In the genomic region with DNA sequence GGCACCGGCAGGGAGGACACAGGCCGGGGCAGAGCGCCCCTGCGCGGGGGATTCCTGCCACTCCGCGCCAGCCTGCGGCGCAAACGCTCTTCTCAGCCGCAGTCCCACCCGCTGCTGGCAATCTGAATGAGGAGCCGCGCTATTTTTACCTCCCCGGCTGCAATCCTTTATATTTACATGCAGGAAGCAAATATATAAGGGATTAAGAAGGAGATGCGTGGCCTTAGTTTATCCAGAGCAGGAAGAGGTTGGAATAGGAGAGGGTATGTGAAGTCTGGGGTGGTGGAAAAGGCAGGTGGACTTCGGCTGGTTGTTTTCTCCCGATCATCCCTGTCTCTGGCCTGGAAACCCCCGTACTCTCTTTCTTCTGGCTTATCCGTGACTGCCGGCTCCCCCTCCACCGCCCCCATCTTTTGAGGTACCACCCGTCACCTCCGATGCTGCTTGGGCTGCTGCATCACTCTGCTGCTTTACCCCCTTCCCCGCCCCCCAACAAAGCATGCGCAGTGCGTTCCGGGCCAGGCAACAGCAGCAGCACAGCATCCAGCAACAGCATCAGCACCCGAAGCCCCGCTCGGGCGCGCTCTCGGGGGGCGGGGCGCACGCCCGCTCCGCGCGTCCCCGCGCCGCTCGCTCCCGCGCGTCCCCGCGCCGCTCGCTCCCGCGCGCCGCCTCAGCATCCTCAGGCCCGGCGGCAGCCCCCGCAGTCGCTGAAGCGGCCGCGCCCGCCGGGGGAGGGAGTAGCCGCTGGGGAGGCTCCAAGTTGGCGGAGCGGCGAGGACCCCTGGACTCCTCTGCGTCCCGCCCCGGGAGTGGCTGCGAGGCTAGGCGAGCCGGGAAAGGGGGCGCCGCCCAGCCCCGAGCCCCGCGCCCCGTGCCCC, we compare ENCODE assay signal across 8 cellular contexts. TPM values are rescaled to one million over a fixed set of nuclear protein-coding genes. Genes with fewer than 3 reads are reported as not detected.
DNase-seq lines count a peak whose midpoint lies in the region; ATAC-seq and TF ChIP-seq lines count a peak whose summit lies in the region.

Gene ADAM23, plus strand, starts transcription at position 679 of the 881 bp plus-strand sequence. CDS start 335 bp downstream, outside the sequence.

- H3K27ac Mint-ChIP-seq in CD4-positive, alpha-beta memory T cell: peak within 1 kb of the TSS in 5 of 7 donors; percentile 37 to 87 (median 76)
- peak within 1 kb of the TSS; percentile 21 for H3K27ac Mint-ChIP-seq in T-helper 17 cell
- no peak within 1 kb of the TSS for H3K27ac Mint-ChIP-seq in MCF 10A (ENCODE audit: low read depth, unreplicated experiment)

- DNase-seq in CD4-positive, alpha-beta memory T cell: peak; percentile 47 to 79 (median 54)
- DNase-seq in KBM-7 (peak; percentile 6), T-helper 17 cell (peak; percentile 18 to 46 (median 40)), MCF 10A (ENCODE audit: unreplicated experiment) (no peak), skeletal muscle cell (ENCODE audit: low read depth) (no peak), ureter (ENCODE audit: low spot score) (no peak)

- peaks cover 40 to 50% of the 10 kb centered on the region in 2 donors for H3K27me3 Mint-ChIP-seq in CD4-positive, alpha-beta memory T cell
- H3K27me3 Mint-ChIP-seq in T-helper 17 cell (peaks cover 56% of the 10 kb centered on the region), MCF 10A (ENCODE audit: insufficient read depth, unreplicated experiment) (peaks cover 50% of the 10 kb centered on the region)

- H3K9me3 Mint-ChIP-seq in CD4-positive, alpha-beta memory T cell: no peaks in the 10 kb centered on the region
- H3K9me3 Mint-ChIP-seq in MCF 10A (ENCODE audit: unreplicated experiment): no peaks in the 10 kb centered on the region

- in situ Hi-C loops in KBM-7 (cut with MboI; ENCODE audit: low pct_unique_long_range_greater_than_20kb, low sequenced_read_pairs): no loop called here

- peak within 1 kb of the TSS in 1 of 2 donors; percentile 36 for H3K4me3 ChIP-seq in CD4-positive, alpha-beta memory T cell (ENCODE audit: low read length in 2 of 2)
- H3K4me3 ChIP-seq in iPS-15b (ENCODE audit: low read depth, low read length): peak within 1 kb of the TSS; percentile 82
- peak within 1 kb of the TSS; percentile 66 for H3K4me3 ChIP-seq in skeletal muscle cell (ENCODE audit: low read depth, low read length)

- peaks cover 9 to 28% (median 15%) of the 10 kb centered on the region in 4 donors for H3K4me1 Mint-ChIP-seq in CD4-positive, alpha-beta memory T cell
- H3K4me1 Mint-ChIP-seq in T-helper 17 cell: peaks cover 15% of the 10 kb centered on the region
- peaks cover 7% of the 10 kb centered on the region for H3K4me1 Mint-ChIP-seq in MCF 10A (ENCODE audit: insufficient read depth, unreplicated experiment)

- ATAC-seq in GM19438 (IDR thresholded peaks at IDR 0.05; ENCODE audit: low read depth, unreplicated experiment) (peak; percentile 37), T-helper 17 cell (peak; percentile 83)

- no peak within 1 kb of the TSS for H3K27ac ChIP-seq in CD4-positive, alpha-beta memory T cell (ENCODE audit: low read depth, low read length)

- no TSS peak for BruUV-seq in MCF 10A (replicated peaks; lab: Mats Ljungman, UMichigan)

- CTCF ChIA-PET in CD4-positive, alpha-beta memory T cell (lab: Charles Lee; ENCODE audit: partially characterized antibody): no interaction called here
- CTCF ChIA-PET in MCF 10A (lab: Yijun Ruan, JAX): no interaction called here

- no peaks in the 10 kb centered on the region for H3K36me3 ChIP-seq in CD4-positive, alpha-beta memory T cell (ENCODE audit: insufficient read depth, low read length)
- H3K36me3 ChIP-seq in iPS-15b (ENCODE audit: control insufficient read depth, insufficient read depth, low read length): no peaks in the 10 kb centered on the region

- H3K9me3 ChIP-seq in CD4-positive, alpha-beta memory T cell (ENCODE audit: control insufficient read depth in 1 of 2, low read length in 2 of 2): no peaks in the 10 kb centered on the region
- no peaks in the 10 kb centered on the region for H3K9me3 ChIP-seq in T-helper 17 cell (ENCODE audit: control insufficient read depth, low read length, poor library complexity, severe bottlenecking)
- H3K9me3 ChIP-seq in iPS-15b (ENCODE audit: control insufficient read depth, insufficient read depth, low read length): no peaks in the 10 kb centered on the region

- intact Hi-C loops in CD4-positive, alpha-beta memory T cell (cut with micrococcal nuclease): loop anchor here (2.0 to 10.0 kb wide), 2 partner anchors 88 to 278 kb away; no protein-coding TSS in a partner anchor
- intact Hi-C loops in MCF 10A (cut with micrococcal nuclease): loop anchor here (10.0 kb wide), 1 partner anchor 278 kb away; no protein-coding TSS in a partner anchor

- no peak for TF ChIP-seq CTCF in MCF 10A (IDR thresholded peaks at IDR 0.05; ENCODE audit: unreplicated experiment)

- H3K9ac ChIP-seq in iPS-15b (ENCODE audit: low read depth, low read length): peak within 1 kb of the TSS; percentile 39

- H3K4me3 Mint-ChIP-seq in CD4-positive, alpha-beta memory T cell: peak within 1 kb of the TSS; percentile 76 to 93 (median 88)
- H3K4me3 Mint-ChIP-seq in T-helper 17 cell (peak within 1 kb of the TSS; percentile 93), MCF 10A (ENCODE audit: unreplicated experiment) (peak within 1 kb of the TSS; percentile 66)

- POLR2A ChIA-PET in CD4-positive, alpha-beta memory T cell (lab: Charles Lee; ENCODE audit: partially characterized antibody): interaction anchor here (1.5 kb wide), 1 partner anchor 100 kb away, joined by 3 read pairs; no protein-coding TSS in a partner anchor
- POLR2A ChIA-PET in MCF 10A (lab: Yijun Ruan, JAX): no interaction called here

- no peaks in the 10 kb centered on the region for H3K36me3 Mint-ChIP-seq in CD4-positive, alpha-beta memory T cell
- H3K36me3 Mint-ChIP-seq in T-helper 17 cell (ENCODE audit: low read depth) (peaks cover 4% of the 10 kb centered on the region), MCF 10A (ENCODE audit: insufficient read depth, unreplicated experiment) (no peaks in the 10 kb centered on the region)

- H3K27me3 ChIP-seq in CD4-positive, alpha-beta memory T cell (ENCODE audit: insufficient read depth, low read length): peaks cover 10% of the 10 kb centered on the region
- peaks cover 35% of the 10 kb centered on the region for H3K27me3 ChIP-seq in iPS-15b (ENCODE audit: control insufficient read depth, insufficient read depth, low read length)

- H3K4me1 ChIP-seq in CD4-positive, alpha-beta memory T cell (ENCODE audit: insufficient read depth, low read length): peaks cover 13% of the 10 kb centered on the region
- peaks cover 11% of the 10 kb centered on the region for H3K4me1 ChIP-seq in iPS-15b (ENCODE audit: control insufficient read depth, insufficient read depth, low read length)

RNA-seq across cellular contexts. Expression of gene ADAM23, which starts in this region (rescaled TPM):
- 10 to 100 TPM; 28.1 to 31.3 TPM for total RNA-seq in CD4-positive, alpha-beta memory T cell
- polyA plus RNA-seq in CD4-positive, alpha-beta memory T cell: 1 to 10 TPM; 2.9 to 8.8 TPM
- total RNA-seq in T-helper 17 cell (10 to 100 TPM; 16.4 to 29.6 TPM), MCF 10A (2022) (0.12 TPM in 1 of 2 replicates, not detected in the other), ureter (0.78 TPM)

Comparison
In these comparisons a context has a peak if more than half of its experiments do, and no peak if none do; other contexts are left out.
1. DNase-seq: peak in CD4-positive, alpha-beta memory T cell (5 of 5), KBM-7 (single experiment) and T-helper 17 cell (3 of 3); none in MCF 10A (single experiment), skeletal muscle cell (single experiment) and ureter (single experiment).
2. Peak in every context shown above with its lines, with median percentiles within 50 percentile points of each other: H3K4me3 Mint-ChIP-seq.